ENCODE assay signal across 10 cellular contexts in the genomic region with DNA sequence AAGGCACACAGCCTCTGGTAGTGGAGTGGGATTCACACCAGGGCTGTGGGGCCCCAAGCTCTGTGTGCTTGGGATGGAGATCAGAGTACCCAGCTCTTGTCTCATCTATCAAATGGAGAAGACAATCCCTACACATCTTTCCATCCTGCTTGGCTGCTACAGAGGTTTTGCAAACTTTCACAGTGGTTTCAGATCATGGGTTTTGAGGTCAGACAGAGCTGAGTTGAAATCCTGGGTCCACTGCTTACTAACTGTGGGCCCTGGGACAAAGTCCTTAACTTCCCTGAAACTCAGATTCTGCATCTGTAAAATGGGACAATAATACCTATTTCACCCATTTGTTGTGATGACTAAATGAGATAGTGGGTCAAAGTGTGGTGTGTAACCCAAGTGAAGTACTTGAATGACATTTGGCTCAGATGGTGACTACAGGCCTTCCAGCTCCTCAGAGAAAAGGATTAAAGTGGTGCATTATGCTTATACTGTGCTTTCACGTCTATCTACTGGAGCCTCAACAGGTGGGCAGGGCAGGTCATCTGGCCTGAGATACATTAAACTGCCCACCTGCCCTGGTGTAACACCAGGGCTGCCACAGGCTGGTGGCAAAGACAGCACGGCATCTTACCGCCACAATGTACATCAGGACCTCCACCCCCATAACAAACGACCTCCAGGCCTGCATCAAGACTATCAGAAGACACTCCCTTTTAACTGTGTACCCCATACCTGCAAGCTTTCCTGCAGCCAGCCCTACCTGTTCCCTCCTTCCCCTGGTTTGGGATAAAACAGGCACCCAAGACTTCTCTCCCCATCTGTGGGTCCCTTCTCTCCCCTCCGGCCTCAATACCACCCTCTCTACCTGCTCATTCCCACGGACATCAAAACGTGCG. TPM values are rescaled to one million over a fixed set of nuclear protein-coding genes. Genes with fewer than 3 reads are reported as not detected.
DNase-seq lines count a peak whose midpoint lies in the region; ATAC-seq, FAIRE-seq and TF ChIP-seq lines count a peak whose summit lies in the region.
"Had no signal": no experiment of that assay in that cellular context is flagged by ENCODE, and none has a peak within 500 bp of the region (broad histone marks: within the 10 kb centered on the region; RNA-seq: fewer than 3 reads in every experiment).

No MANE protein-coding gene starts in this region.

- H3K27me3 ChIP-seq in CD4-positive, alpha-beta T cell (ENCODE audit: control insufficient read depth, insufficient read depth, low read length), result no peaks in the 10 kb centered on the region
- H3K27me3 ChIP-seq in adrenal gland (no peaks in the 10 kb centered on the region), neuronal stem cell (ENCODE audit: control insufficient read depth in 3 of 3, insufficient read depth in 3 of 3, low read depth in 1 of 3, low read length in 3 of 3) (peaks cover 0 to 24% (median 0%) of the 10 kb centered on the region in 3 experiments), Caco-2 (replicated peaks; ENCODE audit: control insufficient read depth, insufficient read depth, low read length) (no peaks in the 10 kb centered on the region)

- H3K9me3 ChIP-seq in CD4-positive, alpha-beta T cell (ENCODE audit: control insufficient read depth, low read length), result no peaks in the 10 kb centered on the region
- H3K9me3 ChIP-seq in adrenal gland (replicated peaks in 1 of 3) (no peaks in the 10 kb centered on the region), neuronal stem cell (replicated peaks in 1 of 2; ENCODE audit: control insufficient read depth in 2 of 2, insufficient read depth in 1 of 2, low read depth in 1 of 2, low read length in 2 of 2) (peaks cover 0 to 4% of the 10 kb centered on the region in 2 donors), Caco-2 (no peaks in the 10 kb centered on the region)

- no peak overlapping the region for H2BK5ac ChIP-seq in neuronal stem cell (ENCODE audit: low read length)

- H3K4me2 ChIP-seq in neuronal stem cell (ENCODE audit: insufficient read depth, low read length, poor library complexity, severe bottlenecking), result no peak overlapping the region

- no peak for TF ChIP-seq POLR2A in adrenal gland (IDR thresholded peaks at IDR 0.05)
- no peak for TF ChIP-seq POLR2A in H54 (IDR thresholded peaks at IDR 0.05; ENCODE audit: low read depth, low read length)

- H3K27ac ChIP-seq in CD4-positive, alpha-beta T cell (ENCODE audit: low read depth, low read length), result peak overlapping the region; percentile 100
- peak overlapping the region in 3 of 5 donors; percentile 83 to 96 (median 95) for H3K27ac ChIP-seq in adrenal gland
- H3K27ac ChIP-seq in neuronal stem cell (replicated peaks; ENCODE audit: low read length), result no peak overlapping the region

- TF ChIP-seq CTCF in CD4-positive, alpha-beta T cell (IDR thresholded peaks at IDR 0.05), result no peak
- TF ChIP-seq CTCF in HFFc6 (IDR thresholded peaks at IDR 0.05) (no peak), adrenal gland (IDR thresholded peaks at IDR 0.05) (no peak), Caco-2 (IDR thresholded peaks at IDR 0.05; ENCODE audit: insufficient read depth in 1 of 2, low read depth in 1 of 2, low read length in 1 of 2, severe bottlenecking in 1 of 2, unreplicated experiment in 1 of 2) (no peak)

- no peak overlapping the region for H3K18ac ChIP-seq in neuronal stem cell (ENCODE audit: low read length)

- no peak overlapping the region for H3K14ac ChIP-seq in neuronal stem cell (ENCODE audit: low read length)

- H3K9ac ChIP-seq in neuronal stem cell (ENCODE audit: low read depth, low read length, poor library complexity), result no peak overlapping the region

- FAIRE-seq in H54 (lab: Jason Lieb, UNC), result no peak

- no peak overlapping the region for H2BK15ac ChIP-seq in neuronal stem cell (ENCODE audit: low read length)

- H3K36me3 Mint-ChIP-seq in CD4-positive, alpha-beta T cell (ENCODE audit: low read depth), result peaks cover 37% of the 10 kb centered on the region
- no peaks in the 10 kb centered on the region for H3K36me3 Mint-ChIP-seq in HFFc6 (ENCODE audit: low read depth)
- no peaks in the 10 kb centered on the region for H3K36me3 Mint-ChIP-seq in Caco-2 (ENCODE audit: insufficient read depth, unreplicated experiment)

- BruUV-seq in Caco-2 (replicated peaks; lab: Mats Ljungman, UMichigan), result no TSS peak

- H3K4me3 Mint-ChIP-seq in CD4-positive, alpha-beta T cell, result peak overlapping the region; percentile 88
- no peak overlapping the region for H3K4me3 Mint-ChIP-seq in HFFc6
- H3K4me3 Mint-ChIP-seq in Caco-2 (ENCODE audit: unreplicated experiment), result no peak overlapping the region

- intact Hi-C loops in CD4-positive, alpha-beta T cell (cut with DNase I, micrococcal nuclease), result loop anchor here (2.0 to 5.0 kb wide), 2 partner anchors 35 to 51 kb away; a partner anchor contains a TSS
- intact Hi-C loops in adrenal gland (cut with DNase I) (no loop called here), Caco-2 (cut with micrococcal nuclease; ENCODE audit: unreplicated experiment) (loop anchor here (2.0 kb wide), 2 partner anchors 85 to 171 kb away; a partner anchor contains a TSS)

- H2AK5ac ChIP-seq in neuronal stem cell (ENCODE audit: low read depth, low read length), result peak overlapping the region; percentile 44

- no peak overlapping the region for H2BK12ac ChIP-seq in neuronal stem cell (ENCODE audit: low read length)

- POLR2A ChIA-PET in CD4-positive, alpha-beta T cell (lab: Charles Lee), result interaction anchor here (0.7 to 21.8 kb wide), 9 partner anchors 9 to 194 kb away, joined by 3 to 1343 read pairs (median 9); a partner anchor contains a TSS
- POLR2A ChIA-PET in Caco-2 (lab: Charles Lee), result no interaction called here

- 59 to 80% (median 68%) methylated on average over 7 to 8 of the region's 8 CpGs for WGBS in adrenal gland, 4 donors
- no CpG with 5 or more reads among the region's 8 CpGs for WGBS in neuronal stem cell (ENCODE audit: extremely low coverage in 2 of 2, insufficient read length in 2 of 2, insufficient replicate concordance in 1 of 2), 2 donors

- H4K91ac ChIP-seq in neuronal stem cell (ENCODE audit: low read depth, low read length, poor library complexity), result no peak overlapping the region

- no peak for ATAC-seq in CD4-positive, alpha-beta T cell (ENCODE audit: poor library complexity)
- ATAC-seq in GM21717 (IDR thresholded peaks at IDR 0.05; ENCODE audit: unreplicated experiment), result no peak

- no peaks in the 10 kb centered on the region for H3K36me3 ChIP-seq in adrenal gland (replicated peaks in 1 of 2)
- no peaks in the 10 kb centered on the region for H3K36me3 ChIP-seq in neuronal stem cell (replicated peaks in 1 of 2; ENCODE audit: control insufficient read depth in 2 of 2, insufficient read depth in 2 of 2, low read length in 2 of 2)
- no peaks in the 10 kb centered on the region for H3K36me3 ChIP-seq in Caco-2 (ENCODE audit: control insufficient read depth, insufficient read depth, low read length)

- no peak overlapping the region for H2BK120ac ChIP-seq in neuronal stem cell (ENCODE audit: low read depth, low read length)

- peak overlapping the region; percentile 100 for H3K27ac Mint-ChIP-seq in CD4-positive, alpha-beta T cell
- peak overlapping the region; percentile 88 for H3K27ac Mint-ChIP-seq in HFFc6
- no peak overlapping the region for H3K27ac Mint-ChIP-seq in Caco-2 (ENCODE audit: unreplicated experiment)

- no peak overlapping the region for H3K4ac ChIP-seq in neuronal stem cell (ENCODE audit: low read length)

- H3K79me1 ChIP-seq in neuronal stem cell (ENCODE audit: low read depth, low read length), result no peaks in the 10 kb centered on the region

- H3K23ac ChIP-seq in neuronal stem cell (ENCODE audit: low read depth, low read length, poor library complexity), result no peak overlapping the region

- H4K8ac ChIP-seq in neuronal stem cell (ENCODE audit: low read depth, low read length), result no peak overlapping the region

- no peak for DNase-seq in CD4-positive, alpha-beta T cell
- no peak for DNase-seq in HFFc6
- no peak for DNase-seq in adrenal gland
- no peak for DNase-seq in neuronal stem cell (ENCODE audit: low spot score)
- no peak for DNase-seq in Caco-2
- no peak for DNase-seq in H54 (ENCODE audit: insufficient read length, low spot score)
- no peak for DNase-seq in NK-92 (lab: John Stamatoyannopoulos, UW; ENCODE audit: unreplicated experiment)
- DNase-seq: effector CD4-positive, alpha-beta T cell; NCI-H774 had no signal

- CTCF ChIA-PET in CD4-positive, alpha-beta T cell (lab: Charles Lee), result interaction anchor here (1.4 to 1.5 kb wide), 2 partner anchors 18 to 58 kb away, joined by 5 to 6 read pairs; no protein-coding TSS in a partner anchor
- CTCF ChIA-PET in Caco-2 (lab: Charles Lee), result no interaction called here

- no peaks in the 10 kb centered on the region for H3K9me3 Mint-ChIP-seq in CD4-positive, alpha-beta T cell
- H3K9me3 Mint-ChIP-seq in HFFc6, result no peaks in the 10 kb centered on the region
- H3K9me3 Mint-ChIP-seq in Caco-2 (ENCODE audit: unreplicated experiment), result no peaks in the 10 kb centered on the region

- peaks cover 22 to 40% of the 10 kb centered on the region in 2 donors for H3K4me1 ChIP-seq in adrenal gland (replicated peaks in 1 of 2)
- peaks cover 5 to 7% of the 10 kb centered on the region in 2 donors for H3K4me1 ChIP-seq in neuronal stem cell (ENCODE audit: control insufficient read depth in 2 of 2, insufficient read depth in 1 of 2, low read depth in 1 of 2, low read length in 2 of 2)
- H3K4me1 ChIP-seq in Caco-2, result peaks cover 5% of the 10 kb centered on the region; the same call in 1 of the 2 replicates

- no peak overlapping the region for H3K4me3 ChIP-seq in adrenal gland
- H3K4me3 ChIP-seq in neuronal stem cell (ENCODE audit: low read length in 2 of 2), result no peak overlapping the region
- H3K4me3 ChIP-seq in Caco-2 (ENCODE audit: low read depth, low read length), result no peak overlapping the region

- H3K4me1 Mint-ChIP-seq in CD4-positive, alpha-beta T cell (ENCODE audit: low read depth), result peaks cover 91% of the 10 kb centered on the region
- peaks cover 56% of the 10 kb centered on the region for H3K4me1 Mint-ChIP-seq in HFFc6 (ENCODE audit: low read depth)
- peaks cover 7% of the 10 kb centered on the region for H3K4me1 Mint-ChIP-seq in Caco-2 (ENCODE audit: low read depth, unreplicated experiment)

- H2AFZ ChIP-seq in neuronal stem cell (ENCODE audit: low read length), result no peak overlapping the region

- no peaks in the 10 kb centered on the region for H3K27me3 Mint-ChIP-seq in CD4-positive, alpha-beta T cell
- H3K27me3 Mint-ChIP-seq in HFFc6 (ENCODE audit: insufficient read depth) (no peaks in the 10 kb centered on the region; the same call in 1 of the 2 replicates), Caco-2 (ENCODE audit: insufficient read depth, unreplicated experiment) (no peaks in the 10 kb centered on the region)

RNA-seq across cellular contexts. Expression of a gene that starts 0.8 kb away (rescaled TPM):
- total RNA-seq in CD4-positive, alpha-beta T cell, result 10 to 100 TPM; 60.3 to 61.7 TPM
- 1 to 10 TPM in 1 of 6 experiments, under 1 TPM in 5; 0.54 to 1.0 (median 0.87) TPM for total RNA-seq in HFFc6 (2021; fragmentation: NEBNext Ultra II Directional; extraction: Animal tissue kit (Norgen Biotek cat#: 25700))
- total RNA-seq in adrenal gland, result 10 to 100 TPM in 2 of 8 donors, 1 to 10 TPM in 6; 1.6 to 11.7 (median 6.1) TPM
- 10 to 100 TPM in 2 of 3 donors, 1 to 10 TPM in 1; 2.4 to 42.7 (median 30.3) TPM for polyA plus RNA-seq in adrenal gland
- polyA plus RNA-seq in neuronal stem cell (2013, experiment 1 of 2), result 2.0 TPM
- polyA plus RNA-seq in neuronal stem cell (2013, experiment 2 of 2), result 2.0 TPM
- total RNA-seq in Caco-2 (2022), result 1.1 and 1.3 TPM in 2 replicates

RNA-seq across cellular contexts. Expression of a gene that starts 50.4 kb away (rescaled TPM):
- 10 to 100 TPM; 60.3 to 63.0 TPM for total RNA-seq in CD4-positive, alpha-beta T cell
- 10 to 100 TPM; 49.1 to 83.4 (median 75.7) TPM for total RNA-seq in HFFc6 (2021; fragmentation: NEBNext Ultra II Directional; extraction: Animal tissue kit (Norgen Biotek cat#: 25700))
- 10 to 100 TPM; 17.2 to 61.8 (median 24.0) TPM for total RNA-seq in adrenal gland
- 10 to 100 TPM; 13.6 to 39.7 (median 29.7) TPM for polyA plus RNA-seq in adrenal gland
- 24.6 TPM for polyA plus RNA-seq in neuronal stem cell (2013, experiment 1 of 2)
- polyA plus RNA-seq in neuronal stem cell (2013, experiment 2 of 2), result 23.4 TPM
- total RNA-seq in Caco-2 (2022), result 75.9 and 76.3 TPM in 2 replicates

Comparison
In these comparisons a context has a peak if more than half of its experiments do, and no peak if none do; other contexts are left out.
1. RNA of a gene that starts 0.8 kb away (total RNA-seq): 60.3 to 61.7 TPM in CD4-positive, alpha-beta T cell; 1.6 to 11.7 TPM in adrenal gland, 1.1 to 1.3 TPM in Caco-2 and 0.54 to 1.0 TPM in HFFc6; every median in the first group is over 4 times any median in the second.
2. intact Hi-C loops: an anchor here in CD4-positive, alpha-beta T cell (2.0 to 5.0 kb wide) and Caco-2 (2.0 kb wide); none called in adrenal gland.